In the genomic region with DNA sequence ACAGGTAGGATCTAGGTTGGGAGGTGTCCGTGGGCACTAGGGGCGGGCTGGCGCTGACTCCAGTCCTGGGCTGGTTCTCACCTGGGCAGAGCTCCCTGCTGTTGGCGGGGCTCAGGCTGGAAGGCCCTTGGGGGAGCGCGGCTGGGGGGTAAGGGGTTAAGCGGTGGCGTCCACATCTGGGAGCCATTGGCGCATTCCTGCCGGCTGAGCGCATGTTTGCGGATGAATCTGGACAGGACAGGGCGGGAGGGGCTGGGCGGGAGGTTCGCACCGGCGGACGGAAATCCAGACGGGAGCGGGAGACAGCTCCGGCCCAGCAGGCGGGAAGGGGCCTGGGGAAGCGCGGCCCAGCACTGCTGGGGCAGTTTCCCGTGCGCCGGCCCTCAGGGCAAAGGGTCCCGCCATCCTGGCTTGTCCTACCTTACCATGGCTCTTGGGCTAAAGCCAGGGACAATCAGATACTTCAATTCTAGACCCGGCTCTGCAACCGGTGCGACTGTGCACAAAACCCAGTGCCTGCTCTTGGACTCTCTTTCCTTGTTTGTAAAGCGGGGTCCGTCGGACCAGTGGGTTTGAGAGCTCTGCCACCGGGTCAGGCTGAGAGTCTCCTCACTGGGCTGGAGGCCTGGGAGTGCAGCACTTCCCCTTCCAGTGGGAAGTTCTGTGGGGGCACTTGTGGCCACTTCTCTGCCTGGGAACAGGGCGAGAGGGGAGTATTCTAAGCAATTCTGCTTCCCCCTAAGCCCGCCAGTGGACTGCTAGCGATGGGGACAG, we compare ENCODE assay signal across 1 cellular context.
A peak's percentile ranks its signal among the peaks of the same experiment; 100 is the strongest.
TF ChIP-seq lines count a peak whose summit lies in the region.

No MANE protein-coding gene starts in this region.

TF ChIP-seq in SK-N-SH, 30 proteins besides CTCF, POLR2A, EP300 and RAD21 (continued from another document):
- TF ChIP-seq, protein P1, sequence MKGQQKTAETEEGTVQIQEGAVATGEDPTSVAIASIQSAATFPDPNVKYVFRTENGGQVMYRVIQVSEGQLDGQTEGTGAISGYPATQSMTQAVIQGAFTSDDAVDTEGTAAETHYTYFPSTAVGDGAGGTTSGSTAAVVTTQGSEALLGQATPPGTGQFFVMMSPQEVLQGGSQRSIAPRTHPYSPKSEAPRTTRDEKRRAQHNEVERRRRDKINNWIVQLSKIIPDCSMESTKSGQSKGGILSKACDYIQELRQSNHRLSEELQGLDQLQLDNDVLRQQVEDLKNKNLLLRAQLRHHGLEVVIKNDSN (IDR thresholded peaks at IDR 0.05; ENCODE audit: borderline replicate concordance, low read depth) = no peak
- TF ChIP-seq JUND (IDR thresholded peaks at IDR 0.05) = peak; percentile 16; the same call in 1 of the 2 replicates
- TF ChIP-seq POLR2AphosphoS5 (IDR thresholded peaks at IDR 0.05; ENCODE audit: low read depth, low read length) = no peak; the same call in 1 of the 2 replicates
- no peak for TF ChIP-seq ELF1 (IDR thresholded peaks at IDR 0.05)
- 0 out of 2 replicates have a peak, but pooled peaks have one; percentile 12 for TF ChIP-seq GABPA (IDR thresholded peaks at IDR 0.05; ENCODE audit: low read depth)
- TF ChIP-seq, protein P2, sequence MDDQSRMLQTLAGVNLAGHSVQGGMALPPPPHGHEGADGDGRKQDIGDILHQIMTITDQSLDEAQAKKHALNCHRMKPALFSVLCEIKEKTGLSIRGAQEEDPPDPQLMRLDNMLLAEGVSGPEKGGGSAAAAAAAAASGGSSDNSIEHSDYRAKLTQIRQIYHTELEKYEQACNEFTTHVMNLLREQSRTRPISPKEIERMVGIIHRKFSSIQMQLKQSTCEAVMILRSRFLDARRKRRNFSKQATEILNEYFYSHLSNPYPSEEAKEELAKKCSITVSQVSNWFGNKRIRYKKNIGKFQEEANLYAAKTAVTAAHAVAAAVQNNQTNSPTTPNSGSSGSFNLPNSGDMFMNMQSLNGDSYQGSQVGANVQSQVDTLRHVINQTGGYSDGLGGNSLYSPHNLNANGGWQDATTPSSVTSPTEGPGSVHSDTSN (IDR thresholded peaks at IDR 0.05) = peak; percentile 74
